In the genomic region with DNA sequence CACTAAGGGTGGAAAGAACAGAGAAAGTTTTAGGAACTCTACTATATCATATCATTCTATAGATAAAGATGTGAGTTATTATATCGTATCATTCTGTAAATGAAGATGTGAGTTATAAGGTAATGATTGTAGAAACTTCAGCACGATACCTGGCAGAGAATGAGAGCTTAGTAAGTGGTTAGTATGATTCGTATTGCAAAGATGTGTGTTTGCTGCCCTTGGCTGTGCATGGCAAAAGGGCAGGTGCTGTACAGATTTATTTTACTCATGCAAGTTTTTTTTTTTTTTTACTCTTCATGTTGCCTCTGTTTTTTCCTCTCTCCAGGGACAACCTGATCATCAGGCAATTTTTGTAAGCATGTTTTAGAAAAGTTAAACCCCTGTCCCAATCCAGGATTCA, we compare ENCODE assay signal across 15 cellular contexts.
DNase-seq lines count a peak whose midpoint lies in the region; ATAC-seq, FAIRE-seq and TF ChIP-seq lines count a peak whose summit lies in the region.
"Had no signal": no experiment of that assay in that cellular context is flagged by ENCODE, and none has a peak within 500 bp of the region (broad histone marks: within the 10 kb centered on the region; RNA-seq: fewer than 3 reads in every experiment).

No MANE protein-coding gene starts in this region.

- peaks cover 13% of the 10 kb centered on the region for H3K27me3 Mint-ChIP-seq in type B pancreatic cell
- peaks cover 3% of the 10 kb centered on the region for H3K27me3 Mint-ChIP-seq in activated CD4-positive, alpha-beta T cell treated with anti-CD3 and anti-CD28 coated beads, Interleukin-2, amount 10 ng/mL, durations not matched to agents 24 days and 14 days

- H3K4me1 Mint-ChIP-seq in type B pancreatic cell (ENCODE audit: unreplicated experiment) = peaks cover 10% of the 10 kb centered on the region
- H3K4me1 Mint-ChIP-seq in activated CD4-positive, alpha-beta T cell treated with anti-CD3 and anti-CD28 coated beads, Interleukin-2, amount 10 ng/mL, durations not matched to agents 24 days and 14 days = no peaks in the 10 kb centered on the region

- intact Hi-C loops in activated CD4-positive, alpha-beta T cell treated with anti-CD3 and anti-CD28 coated beads, Interleukin-2, amount 10 ng/mL, durations not matched to agents 24 days and 14 days (cut with micrococcal nuclease) = no loop called here

- no peaks in the 10 kb centered on the region for H3K36me3 Mint-ChIP-seq in type B pancreatic cell
- H3K36me3 Mint-ChIP-seq in activated CD4-positive, alpha-beta T cell treated with anti-CD3 and anti-CD28 coated beads, Interleukin-2, amount 10 ng/mL, durations not matched to agents 24 days and 14 days (ENCODE audit: low read depth) = no peaks in the 10 kb centered on the region
- H3K36me3 Mint-ChIP-seq: CD4-positive, CD25-positive, alpha-beta regulatory T cell had no signal

- H4K8ac ChIP-seq in mesendoderm (ENCODE audit: low read depth, low read length) = no peak overlapping the region

- no peak overlapping the region for H4K5ac ChIP-seq in mesendoderm (ENCODE audit: low read length)

- H3K4me3 ChIP-seq in bronchial epithelial cell (ENCODE audit: low read depth, low read length) (no peak overlapping the region), mesendoderm (ENCODE audit: low read length) (no peak overlapping the region)
- H3K4me3 ChIP-seq: BLaER1 treated with 17β-estradiol and CSF1 and Interleukin-3, amounts not matched to agents 10 nM and 100 nM; GM23338 had no signal

- H3K9ac ChIP-seq in mesendoderm (ENCODE audit: low read length) = peak overlapping the region; percentile 30
- H3K9ac ChIP-seq: BLaER1 treated with 17β-estradiol and CSF1 and Interleukin-3, amounts not matched to agents 10 nM and 100 nM had no signal

- FAIRE-seq in bronchial epithelial cell (lab: Jason Lieb, UNC) = no peak
- FAIRE-seq: GM12891 had no signal

- H2BK120ac ChIP-seq in mesendoderm (ENCODE audit: low read depth, low read length) = no peak overlapping the region

- ATAC-seq in foreskin keratinocyte = peak; percentile 48
- ATAC-seq: GM23338 had no signal

- no peaks in the 10 kb centered on the region for H3K9me3 Mint-ChIP-seq in type B pancreatic cell
- no peaks in the 10 kb centered on the region for H3K9me3 Mint-ChIP-seq in activated CD4-positive, alpha-beta T cell treated with anti-CD3 and anti-CD28 coated beads, Interleukin-2, amount 10 ng/mL, durations not matched to agents 24 days and 14 days
- H3K9me3 Mint-ChIP-seq: CD4-positive, CD25-positive, alpha-beta regulatory T cell; GM23338 had no signal

- H3K27me3 ChIP-seq in bronchial epithelial cell (ENCODE audit: control insufficient read depth, insufficient read depth, low read length) = no peaks in the 10 kb centered on the region
- peaks cover 11% of the 10 kb centered on the region for H3K27me3 ChIP-seq in foreskin keratinocyte
- H3K27me3 ChIP-seq in mesendoderm (ENCODE audit: insufficient read depth, low read length, poor library complexity) = no peaks in the 10 kb centered on the region
- H3K27me3 ChIP-seq: BLaER1 treated with 17β-estradiol and CSF1 and Interleukin-3, amounts not matched to agents 10 nM and 100 nM had no signal

- peaks cover 27% of the 10 kb centered on the region for H3K79me2 ChIP-seq in mesendoderm (ENCODE audit: control insufficient read depth, insufficient read depth, low read length)

- H2BK15ac ChIP-seq in mesendoderm (replicated peaks; ENCODE audit: low read depth) = no peak overlapping the region

- H3K4ac ChIP-seq in mesendoderm (ENCODE audit: low read depth, low read length) = no peak overlapping the region

- H3K4me2 ChIP-seq in mesendoderm (ENCODE audit: low read length) = no peak overlapping the region
- H3K4me2 ChIP-seq: GM23338 had no signal

- WGBS in mesendoderm (ENCODE audit: extremely low coverage, insufficient coverage, low lambda C conversion rate) = 100% methylated on average over 2 of the region's 3 CpGs

- H2AK5ac ChIP-seq in mesendoderm (ENCODE audit: low read length) = no peak overlapping the region

- no peak overlapping the region for H3K4me3 Mint-ChIP-seq in type B pancreatic cell
- H3K4me3 Mint-ChIP-seq in activated CD4-positive, alpha-beta T cell treated with anti-CD3 and anti-CD28 coated beads, Interleukin-2, amount 10 ng/mL, durations not matched to agents 24 days and 14 days = no peak overlapping the region
- H3K4me3 Mint-ChIP-seq: CD4-positive, CD25-positive, alpha-beta regulatory T cell; GM23338 had no signal

- DNase-seq in NCI-H2171 (lab: John Stamatoyannopoulos, UW) (peak; percentile 15), bronchial epithelial cell (ENCODE audit: low read depth) (peak; percentile 44), foreskin keratinocyte (peak in 1 of 2 donors; percentile 36), mesendoderm (no peak), type B pancreatic cell (ENCODE audit: extremely low spot score, unreplicated experiment) (no peak), GM03348 (ENCODE audit: low spot score) (no peak)
- no peak for DNase-seq in activated CD4-positive, alpha-beta T cell treated with anti-CD3 and anti-CD28 coated beads, Interleukin-2, amount 10 ng/mL, durations not matched to agents 24 days and 14 days
- DNase-seq: ACHN; CD4-positive, CD25-positive, alpha-beta regulatory T cell; DMS79; H7; IMR-90 had no signal

- no peaks in the 10 kb centered on the region for H3K79me1 ChIP-seq in mesendoderm (ENCODE audit: low read length)

- peak overlapping the region; percentile 80 for H2BK5ac ChIP-seq in mesendoderm (ENCODE audit: low read length)

- H3K4me1 ChIP-seq in foreskin keratinocyte (no peaks in the 10 kb centered on the region), mesendoderm (ENCODE audit: control insufficient read depth, low read depth, low read length) (peaks cover 11% of the 10 kb centered on the region)

- TF ChIP-seq CTCF in bronchial epithelial cell (IDR thresholded peaks at IDR 0.05; ENCODE audit: insufficient read depth, low read length, severe bottlenecking) = no peak
- TF ChIP-seq CTCF in foreskin keratinocyte (conservative IDR thresholded peaks at IDR 0.05) = no peak
- no peak for TF ChIP-seq CTCF in type B pancreatic cell (conservative IDR thresholded peaks at IDR 0.05)

- no peaks in the 10 kb centered on the region for H3K36me3 ChIP-seq in bronchial epithelial cell (ENCODE audit: control insufficient read depth, insufficient read depth, low read length)
- peaks cover 7% of the 10 kb centered on the region for H3K36me3 ChIP-seq in mesendoderm (ENCODE audit: control insufficient read depth, insufficient read depth, low read length)
- H3K36me3 ChIP-seq: BLaER1 treated with 17β-estradiol and CSF1 and Interleukin-3, amounts not matched to agents 10 nM and 100 nM had no signal

- H3K23ac ChIP-seq in mesendoderm (ENCODE audit: low read length) = no peak overlapping the region

- no peak overlapping the region for H3K27ac Mint-ChIP-seq in type B pancreatic cell
- no peak overlapping the region for H3K27ac Mint-ChIP-seq in activated CD4-positive, alpha-beta T cell treated with anti-CD3 and anti-CD28 coated beads, Interleukin-2, amount 10 ng/mL, durations not matched to agents 24 days and 14 days
- H3K27ac Mint-ChIP-seq: CD4-positive, CD25-positive, alpha-beta regulatory T cell; GM23338 had no signal

- H3K18ac ChIP-seq in mesendoderm (ENCODE audit: low read length) = no peak overlapping the region

- no peak overlapping the region for H3K27ac ChIP-seq in foreskin keratinocyte
- peak overlapping the region; percentile 68 for H3K27ac ChIP-seq in mesendoderm (ENCODE audit: low read depth, low read length)
- H3K27ac ChIP-seq: BLaER1 treated with 17β-estradiol and CSF1 and Interleukin-3, amounts not matched to agents 10 nM and 100 nM had no signal

- H3K56ac ChIP-seq in mesendoderm (ENCODE audit: low read length) = peak overlapping the region; percentile 73

Comparison
In these comparisons a context has a peak if more than half of its experiments do, and no peak if none do; other contexts are left out.
1. DNase-seq: peak in NCI-H2171 (single experiment) and bronchial epithelial cell (single experiment); none in mesendoderm (single experiment), type B pancreatic cell (single experiment), activated CD4-positive, alpha-beta T cell treated with anti-CD3 and anti-CD28 coated beads, Interleukin-2, amount 10 ng/mL, durations not matched to agents 24 days and 14 days (single experiment) and GM03348 (single experiment).